Comparison of ENCODE assay signal across 1 cellular context in the genomic region with DNA sequence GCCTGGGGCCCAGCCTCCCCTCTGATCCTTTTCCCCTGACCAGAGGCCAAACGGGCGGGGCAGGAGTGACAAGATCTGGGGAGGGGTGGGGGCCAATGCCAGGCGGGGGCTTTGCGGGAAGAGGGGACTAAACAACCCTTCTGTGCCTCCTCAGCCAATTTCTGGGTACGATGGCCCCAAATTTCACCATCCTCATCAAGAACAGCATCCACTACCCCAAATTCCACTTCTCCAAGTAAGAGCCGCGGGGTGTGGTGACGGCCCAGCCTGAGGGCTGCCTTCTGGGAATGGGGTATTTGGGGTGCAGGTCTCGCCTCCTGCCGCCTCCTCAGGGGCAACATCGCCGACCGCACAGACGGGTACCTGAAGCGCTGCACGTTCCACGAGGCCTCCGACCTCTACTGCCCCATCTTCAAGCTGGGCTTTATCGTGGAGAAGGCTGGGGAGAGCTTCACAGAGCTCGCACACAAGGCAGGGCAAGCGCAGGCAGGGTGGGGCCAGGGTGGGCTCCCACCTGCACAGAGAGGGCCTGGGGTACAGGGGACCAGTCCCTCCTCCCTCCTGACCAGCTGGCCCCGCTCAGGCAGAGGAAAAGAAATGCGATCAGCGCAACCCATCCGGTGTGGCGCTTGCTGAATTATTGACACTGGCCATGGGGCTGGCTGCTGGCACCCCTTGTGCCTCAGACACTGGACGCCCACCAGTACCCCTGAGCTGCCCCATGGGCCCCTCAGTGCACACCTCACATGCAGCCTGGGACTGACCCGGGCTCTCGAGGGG.
A peak's percentile ranks its signal among the peaks of the same experiment; 100 is the strongest.
TF ChIP-seq lines count a peak whose summit lies in the region.

No MANE protein-coding gene starts in this region.

TF ChIP-seq in K562, 482 proteins besides CTCF, POLR2A, EP300 and RAD21:
- TF ChIP-seq ZNF324 (CRISPR knock-in tag; IDR thresholded peaks at IDR 0.05) (no peak), POLR2AphosphoS2 (IDR thresholded peaks at IDR 0.05; ENCODE audit: low read length) (0 out of 2 replicates have a peak, but pooled peaks have one; percentile 35), RBM22 (IDR thresholded peaks at IDR 0.05; ENCODE audit: low read depth, low read length, poor library complexity, severe bottlenecking) (peak; percentile 54), MYNN (IDR thresholded peaks at IDR 0.05) (0 out of 2 replicates have a peak, but pooled peaks have one; percentile 2), MYNN (CRISPR knock-in tag; IDR thresholded peaks at IDR 0.05) (no peak), POLR2G (IDR thresholded peaks at IDR 0.05; ENCODE audit: low read depth, low read length) (peak; percentile 75), ZNF184 (CRISPR knock-in tag; IDR thresholded peaks at IDR 0.05) (no peak)
